ENCODE assay signal across 26 cellular contexts in the genomic region with DNA sequence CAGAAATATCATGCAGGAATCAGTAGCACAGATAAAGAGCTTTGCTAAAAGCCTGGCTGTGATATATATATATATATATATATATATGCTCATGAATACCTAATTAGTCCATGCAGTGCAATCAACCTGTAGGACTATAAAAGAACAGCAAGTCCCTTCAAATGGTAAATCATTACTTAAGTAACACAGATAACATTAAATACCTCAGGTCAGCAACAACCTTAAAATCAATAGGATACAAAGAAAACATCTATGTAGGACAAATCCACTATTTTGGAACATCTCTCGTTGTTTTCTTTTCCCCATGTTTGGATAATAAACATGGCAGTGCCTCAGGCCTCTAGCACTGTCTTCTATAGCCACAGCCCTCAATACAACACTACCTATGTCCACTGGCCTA.
DNase-seq lines count a peak whose midpoint lies in the region; ATAC-seq, FAIRE-seq and TF ChIP-seq lines count a peak whose summit lies in the region.
"Had no signal": no experiment of that assay in that cellular context is flagged by ENCODE, and none has a peak within 500 bp of the region (broad histone marks: within the 10 kb centered on the region; RNA-seq: fewer than 3 reads in every experiment).

No MANE protein-coding gene starts in this region.

- WGBS in HepG2 (ENCODE audit: low lambda C conversion rate) = 64% methylated on average over 1 of the region's 1 CpG
- WGBS in right lobe of liver (ENCODE audit: insufficient coverage, low coverage, low lambda C conversion rate, missing lambda C conversion rate) = 13% methylated on average over 1 of the region's 1 CpG

- no peaks in the 10 kb centered on the region for H4K20me1 ChIP-seq in HepG2 (ENCODE audit: insufficient read depth, low read length)
- H4K20me1 ChIP-seq: BLaER1 had no signal

- TF ChIP-seq RAD21 in HepG2 (CRISPR knock-in tag; IDR thresholded peaks at IDR 0.05) = no peak

- ATAC-seq in HepG2 = peak; percentile 51
- peak; percentile 40 to 92 (median 77) for ATAC-seq in right lobe of liver
- ATAC-seq in T-cell (replicated peaks in 1 of 4) = no peak
- ATAC-seq: GM12878 had no signal

- H3K36me3 ChIP-seq in HepG2 (replicated peaks in 1 of 2; ENCODE audit: control insufficient read depth in 1 of 2, insufficient read depth in 2 of 2, low read length in 2 of 2) (peaks cover 6 to 37% of the 10 kb centered on the region in 2 experiments; a peak in 4 of 5 replicates), right lobe of liver (peaks cover 0 to 7% (median under 1%) of the 10 kb centered on the region in 4 donors)
- H3K36me3 ChIP-seq in effector memory CD4-positive, alpha-beta T cell (ENCODE audit: control insufficient read depth, insufficient read depth, low read length) = no peaks in the 10 kb centered on the region
- H3K36me3 ChIP-seq: BE2C had no signal

- H3K4me3 ChIP-seq in HepG2 (replicated peaks in 1 of 3; ENCODE audit: insufficient read depth in 1 of 3, low read depth in 2 of 3, low read length in 3 of 3) (no peak overlapping the region), right lobe of liver (no peak overlapping the region)
- no peak overlapping the region for H3K4me3 ChIP-seq in effector memory CD4-positive, alpha-beta T cell (ENCODE audit: insufficient read depth, low read depth, low read length, poor library complexity, severe bottlenecking)
- H3K4me3 ChIP-seq: BLaER1, GM12878 had no signal

- no peaks in the 10 kb centered on the region for H3K9me3 ChIP-seq in HepG2 (ENCODE audit: low read length)
- H3K9me3 ChIP-seq in right lobe of liver = no peaks in the 10 kb centered on the region
- no peaks in the 10 kb centered on the region for H3K9me3 ChIP-seq in effector memory CD4-positive, alpha-beta T cell (ENCODE audit: control insufficient read depth, low read length)
- H3K9me3 ChIP-seq: BE2C had no signal

- CTCF ChIA-PET in HepG2 (lab: Yijun Ruan, JAX; ENCODE audit: low intra/inter-chr PET ratio, low total read pairs) (no interaction called here), T-cell (lab: Charles Lee) (interaction anchor here in 1 of 2 donors (0.5 kb wide), 1 partner anchor 74 kb away, joined by 3 read pairs; no protein-coding TSS in a partner anchor)

- H3K27ac ChIP-seq in HepG2 (ENCODE audit: extremely low read length, insufficient read depth, low read length) (no peak overlapping the region), right lobe of liver (peak overlapping the region in 2 of 3 donors; percentile 41 to 66)
- H3K27ac ChIP-seq in effector memory CD4-positive, alpha-beta T cell (ENCODE audit: insufficient read depth, low read length, poor library complexity, severe bottlenecking) = no peak overlapping the region
- H3K27ac ChIP-seq: BLaER1 had no signal

- no peak overlapping the region for H3K27ac Mint-ChIP-seq in T-cell
- H3K27ac Mint-ChIP-seq: CD4-positive, alpha-beta memory T cell; CD4-positive, CD25-positive, alpha-beta regulatory T cell; CD8-positive, alpha-beta memory T cell had no signal

- H3K79me2 ChIP-seq in HepG2 (ENCODE audit: insufficient read depth, low read length) = no peaks in the 10 kb centered on the region

- TF ChIP-seq CTCF in HepG2 (CRISPR knock-in tag; IDR thresholded peaks at IDR 0.05) = no peak
- no peak for TF ChIP-seq CTCF in right lobe of liver (IDR thresholded peaks at IDR 0.05)

- H3K4me1 ChIP-seq in HepG2 (ENCODE audit: insufficient read depth, low read length) = no peaks in the 10 kb centered on the region
- peaks cover 0 to 39% (median 13%) of the 10 kb centered on the region in 4 donors for H3K4me1 ChIP-seq in right lobe of liver
- no peaks in the 10 kb centered on the region for H3K4me1 ChIP-seq in effector memory CD4-positive, alpha-beta T cell (ENCODE audit: control insufficient read depth, insufficient read depth, low read length, poor library complexity, severe bottlenecking)

- no peak for FAIRE-seq in HepG2 (lab: Jason Lieb, UNC)
- FAIRE-seq: A204.1, GM12878, GM12892, GM19239 had no signal

- no peak for TF ChIP-seq EP300 in HepG2 (IDR thresholded peaks at IDR 0.05; ENCODE audit: low read depth in 2 of 2, low read length in 2 of 2)
- TF ChIP-seq EP300 in HepG2 (CRISPR knock-in tag; IDR thresholded peaks at IDR 0.05; ENCODE audit: borderline replicate concordance) = no peak

- in situ Hi-C loops in HepG2 (cut with HindIII; ENCODE audit: extremely low pct_ligation_motif_present, low pct_unique_long_range_greater_than_20kb) = no loop called here

- H3K4me2 ChIP-seq in HepG2 (ENCODE audit: low read depth, low read length) = no peak overlapping the region
- H3K4me2 ChIP-seq: BLaER1 had no signal

- H3K4me3 Mint-ChIP-seq in T-cell = no peak overlapping the region
- H3K4me3 Mint-ChIP-seq: CD14-positive monocyte; CD4-positive, alpha-beta memory T cell; CD4-positive, CD25-positive, alpha-beta regulatory T cell; CD8-positive, alpha-beta memory T cell had no signal

- H2AFZ ChIP-seq in HepG2 (ENCODE audit: low read length) = no peak overlapping the region

- DNase-seq in HepG2 (ENCODE audit: low spot score) (no peak), right lobe of liver (no peak), T-cell (no peak), hepatic stellate cell (ENCODE audit: low spot score) (no peak)
- no peak for DNase-seq in effector memory CD4-positive, alpha-beta T cell
- DNase-seq: 8988T; ACHN; BE2C; C1 segment of cervical spinal cord; CD4-positive, alpha-beta memory T cell; CD4-positive, CD25-positive, alpha-beta regulatory T cell; CD8-positive, alpha-beta memory T cell; COR-L47; DMS 273 treated with DMSO at 0.1 percent for 48 hours; DMS153; DMS53; DMS79; DND-41; EL; GDM1 had no signal

- H3K27me3 Mint-ChIP-seq in T-cell = no peaks in the 10 kb centered on the region
- H3K27me3 Mint-ChIP-seq: CD4-positive, alpha-beta memory T cell; CD4-positive, CD25-positive, alpha-beta regulatory T cell had no signal

- peaks cover 53% of the 10 kb centered on the region for H3K36me3 Mint-ChIP-seq in T-cell

- H3K27me3 ChIP-seq in HepG2 (ENCODE audit: control insufficient read depth in 1 of 2, insufficient read depth in 2 of 2, low read length in 2 of 2) = no peaks in the 10 kb centered on the region
- no peaks in the 10 kb centered on the region for H3K27me3 ChIP-seq in right lobe of liver
- no peaks in the 10 kb centered on the region for H3K27me3 ChIP-seq in effector memory CD4-positive, alpha-beta T cell (replicated peaks; ENCODE audit: control insufficient read depth, insufficient read depth, low read length, poor library complexity, severe bottlenecking)
- H3K27me3 ChIP-seq: BE2C, BLaER1 had no signal

- no peak for TF ChIP-seq POLR2A in HepG2 (IDR thresholded peaks at IDR 0.05; ENCODE audit: insufficient read depth in 1 of 2, low read depth in 2 of 2, low read length in 2 of 2)
- TF ChIP-seq POLR2A in right lobe of liver (IDR thresholded peaks at IDR 0.05) = no peak

- POLR2A ChIA-PET in HepG2 (lab: Yijun Ruan, JAX) (no interaction called here), T-cell (lab: Charles Lee) (no interaction called here)

- no peak overlapping the region for H3K9ac ChIP-seq in HepG2 (ENCODE audit: insufficient read depth, low read depth, low read length)
- H3K9ac ChIP-seq: BLaER1 had no signal

- H3K9me3 Mint-ChIP-seq in T-cell = peaks cover 2 to 7% (median 6%) of the 10 kb centered on the region in 3 donors

- intact Hi-C loops in HepG2 (cut with micrococcal nuclease; ENCODE audit: unreplicated experiment) (no loop called here), right lobe of liver (cut with DNase I) (no loop called here)

- H3K4me1 Mint-ChIP-seq in T-cell = peaks cover under 1 to 5% (median 3%) of the 10 kb centered on the region in 3 donors

- no TSS peak for BruUV-seq in HepG2 (replicated peaks; lab: Mats Ljungman, UMichigan)

TF ChIP-seq in HepG2, 621 proteins besides CTCF, POLR2A, EP300 and RAD21 (continues in another document):
- TF ChIP-seq RORA (CRISPR knock-in tag; IDR thresholded peaks at IDR 0.05) = no peak
- no peak for TF ChIP-seq ZBTB42 (CRISPR knock-in tag; IDR thresholded peaks at IDR 0.05)
- no peak for TF ChIP-seq ZNF549 (CRISPR knock-in tag; IDR thresholded peaks at IDR 0.05)
- no peak for TF ChIP-seq ZNF33A (CRISPR knock-in tag; IDR thresholded peaks at IDR 0.05; ENCODE audit: borderline replicate concordance)
- TF ChIP-seq TP53 (CRISPR knock-in tag; conservative IDR thresholded peaks at IDR 0.05) = no peak
- TF ChIP-seq ZBTB2 (CRISPR knock-in tag; IDR thresholded peaks at IDR 0.05; ENCODE audit: low read depth) = no peak
- TF ChIP-seq RNF219 (CRISPR knock-in tag; IDR thresholded peaks at IDR 0.05) = no peak
- no peak for TF ChIP-seq RAD51 (IDR thresholded peaks at IDR 0.05; ENCODE audit: borderline replicate concordance)
- TF ChIP-seq ZNF333 (CRISPR knock-in tag; IDR thresholded peaks at IDR 0.05; ENCODE audit: borderline replicate concordance) = no peak
- TF ChIP-seq HNRNPL (IDR thresholded peaks at IDR 0.05; ENCODE audit: low read depth, low read length) = no peak
- no peak for TF ChIP-seq SRSF9 (IDR thresholded peaks at IDR 0.05; ENCODE audit: borderline replicate concordance, insufficient read depth, low read depth, low read length, poor library complexity, severe bottlenecking)
- TF ChIP-seq PITX1 (CRISPR knock-in tag; IDR thresholded peaks at IDR 0.05) = no peak

Comparison
In these comparisons a context has a peak if more than half of its experiments do, and no peak if none do; other contexts are left out.
1. H3K27ac ChIP-seq: peak in right lobe of liver (2 of 3); none in HepG2 (single experiment) and effector memory CD4-positive, alpha-beta T cell (single experiment).
2. ATAC-seq: peak in HepG2 (single experiment) and right lobe of liver (4 of 4); none in T-cell (0 of 4).